ENCODE assay signal across 8 cellular contexts in genomic region chr1:150213170-150214098, GRCh38. TPM values are rescaled to one million over a fixed set of nuclear protein-coding genes. Genes with fewer than 3 reads are reported as not detected.
DNase-seq lines count a peak whose midpoint lies in the region; ATAC-seq and TF ChIP-seq lines count a peak whose summit lies in the region.

No MANE protein-coding gene starts in this region.

- H3K4me1 Mint-ChIP-seq in T-helper 2 cell treated with Interferon-gamma antibody and Interleukin-4, amounts not matched to agents 5 μg/mL and 100 μg/mL, for 36 hours (ENCODE audit: low read depth): peaks cover 14% of the 10 kb centered on the region

- H3K36me3 ChIP-seq in ES-I3 (ENCODE audit: insufficient read depth, low read length): no peaks in the 10 kb centered on the region
- H3K36me3 ChIP-seq in HAP-1 (replicated peaks): no peaks in the 10 kb centered on the region
- no peaks in the 10 kb centered on the region for H3K36me3 ChIP-seq in hepatocyte (replicated peaks; ENCODE audit: insufficient read depth, low read depth)
- no peaks in the 10 kb centered on the region for H3K36me3 ChIP-seq in aorta (ENCODE audit: control insufficient read depth in 1 of 2, insufficient read depth in 2 of 2, low read length in 1 of 2)

- H3K9ac ChIP-seq in ES-I3 (ENCODE audit: low read depth, low read length): peak overlapping the region; percentile 77

- H3K4me2 ChIP-seq in hepatocyte: peak overlapping the region; percentile 77

- no peaks in the 10 kb centered on the region for H3K27me3 Mint-ChIP-seq in T-helper 2 cell treated with Interferon-gamma antibody and Interleukin-4, amounts not matched to agents 5 μg/mL and 100 μg/mL, for 36 hours (ENCODE audit: low read depth)

- no peaks in the 10 kb centered on the region for H3K9me2 ChIP-seq in hepatocyte (replicated peaks; ENCODE audit: insufficient read depth)

- no peaks in the 10 kb centered on the region for H3K79me2 ChIP-seq in hepatocyte

- H2AFZ ChIP-seq in hepatocyte: peak overlapping the region; percentile 82

- WGBS in hepatocyte (ENCODE audit: low lambda C conversion rate, missing lambda C conversion rate): 19% methylated on average over 36 of the region's 38 CpGs
- WGBS in aorta, 2 donors: 13 to 14% methylated on average over 38 of the region's 38 CpGs

- no peaks in the 10 kb centered on the region for H4K20me1 ChIP-seq in hepatocyte (ENCODE audit: insufficient read depth, poor library complexity, severe bottlenecking)

- peak overlapping the region; percentile 87 for H3K4me3 Mint-ChIP-seq in T-helper 2 cell treated with Interferon-gamma antibody and Interleukin-4, amounts not matched to agents 5 μg/mL and 100 μg/mL, for 36 hours

- in situ Hi-C loops in HAP-1 (cut with MboI; ENCODE audit: low sequenced_read_pairs): no loop called here
- in situ Hi-C loops in astrocyte of the cerebellum (cut with HindIII; ENCODE audit: low sequenced_read_pairs): no loop called here

- H3K9me3 Mint-ChIP-seq in T-helper 2 cell treated with Interferon-gamma antibody and Interleukin-4, amounts not matched to agents 5 μg/mL and 100 μg/mL, for 36 hours: no peaks in the 10 kb centered on the region

- intact Hi-C loops in aorta (cut with DNase I): no loop called here

- H3K4me1 ChIP-seq in ES-I3 (ENCODE audit: insufficient read depth, low read length): 0 out of 2 replicates have a peak, but pooled peaks cover 3% of the 10 kb centered on the region
- peaks cover 13% of the 10 kb centered on the region for H3K4me1 ChIP-seq in HAP-1
- H3K4me1 ChIP-seq in hepatocyte (ENCODE audit: insufficient read depth): peaks cover 4% of the 10 kb centered on the region
- H3K4me1 ChIP-seq in aorta (ENCODE audit: control insufficient read depth in 1 of 2, insufficient read depth in 2 of 2, low read length in 2 of 2): no peaks in the 10 kb centered on the region

- H3K4me3 ChIP-seq in HAP-1 (peak overlapping the region; percentile 13; the same call in 1 of the 2 replicates), astrocyte of the cerebellum (ENCODE audit: low read depth, low read length) (peak overlapping the region; percentile 44), hepatocyte (peak overlapping the region; percentile 59), aorta (ENCODE audit: low read length in 2 of 2) (peak overlapping the region; percentile 44 to 59)

- peak; percentile 86 to 94 for DNase-seq in HAP-1 (ENCODE audit: low spot score in 2 of 2)
- DNase-seq in NCI-H1048 (lab: John Stamatoyannopoulos, UW): peak; percentile 80
- DNase-seq in T-helper 2 cell treated with Interferon-gamma antibody and Interleukin-4, amounts not matched to agents 5 μg/mL and 100 μg/mL, for 36 hours (ENCODE audit: low spot score): peak; percentile 91
- DNase-seq in astrocyte of the cerebellum (ENCODE audit: low read depth): peak; percentile 81
- DNase-seq in hepatocyte (ENCODE audit: low spot score): peak; percentile 98
- peak; percentile 84 for DNase-seq in renal cortical epithelial cell (ENCODE audit: low read depth)
- DNase-seq in aorta: peak; percentile 98 to 99

- peak; percentile 99 for ATAC-seq in aorta (ENCODE audit: low FRiP score)

- H3K27ac ChIP-seq in hepatocyte (peak overlapping the region; percentile 74), aorta (ENCODE audit: low read depth in 1 of 2, low read length in 2 of 2) (no peak overlapping the region)

- no peaks in the 10 kb centered on the region for H3K9me3 ChIP-seq in ES-I3 (ENCODE audit: control insufficient read depth, insufficient read depth, low read length)
- H3K9me3 ChIP-seq in HAP-1: peaks cover 2% of the 10 kb centered on the region; the same call in 1 of the 2 replicates
- H3K9me3 ChIP-seq in hepatocyte (ENCODE audit: low read depth): no peaks in the 10 kb centered on the region
- H3K9me3 ChIP-seq in aorta (ENCODE audit: control insufficient read depth, low read length): no peaks in the 10 kb centered on the region

- H3K27ac Mint-ChIP-seq in T-helper 2 cell treated with Interferon-gamma antibody and Interleukin-4, amounts not matched to agents 5 μg/mL and 100 μg/mL, for 36 hours: peak overlapping the region; percentile 95

- H3K27me3 ChIP-seq in HAP-1 (ENCODE audit: low read depth) (no peaks in the 10 kb centered on the region), hepatocyte (no peaks in the 10 kb centered on the region), aorta (ENCODE audit: control insufficient read depth in 1 of 2, insufficient read depth in 2 of 2, low read length in 1 of 2) (no peaks in the 10 kb centered on the region)

- TF ChIP-seq CTCF in astrocyte of the cerebellum (IDR thresholded peaks at IDR 0.05; ENCODE audit: low read depth, low read length, missing control alignments): peak; percentile 49
- peak; percentile 54 for TF ChIP-seq CTCF in hepatocyte (IDR thresholded peaks at IDR 0.05; ENCODE audit: poor library complexity)

- H3K36me3 Mint-ChIP-seq in T-helper 2 cell treated with Interferon-gamma antibody and Interleukin-4, amounts not matched to agents 5 μg/mL and 100 μg/mL, for 36 hours (ENCODE audit: low read depth): peaks cover 4% of the 10 kb centered on the region

RNA-seq across cellular contexts. Expression of gene ANP32E, which starts 22.5 kb away (rescaled TPM):
- total RNA-seq in hepatocyte (18.2 and 26.1 TPM in 2 replicates), renal cortical epithelial cell (23.6 and 28.3 TPM in 2 replicates), aorta (10 to 100 TPM; 32.9 to 37.1 TPM)
- polyA plus RNA-seq in hepatocyte (20.0 and 21.5 TPM in 2 replicates), aorta (10 to 100 TPM; 24.6 to 44.8 TPM)

RNA-seq across cellular contexts. Expression of gene CA14, which starts 44.1 kb away (rescaled TPM):
- total RNA-seq in hepatocyte (2.4 and 4.6 TPM in 2 replicates), renal cortical epithelial cell (not detected in 2 replicates), aorta (not detected)
- polyA plus RNA-seq in hepatocyte (6.0 and 7.3 TPM in 2 replicates), aorta (not detected)

RNA-seq across cellular contexts. Expression of gene APH1A, which starts 55.4 kb away (rescaled TPM):
- total RNA-seq in hepatocyte (145 and 148 TPM in 2 replicates), renal cortical epithelial cell (70.0 and 126 TPM in 2 replicates), aorta (10 to 100 TPM; 69.9 to 82.9 TPM)
- polyA plus RNA-seq in hepatocyte (52.1 and 54.1 TPM in 2 replicates), aorta (10 to 100 TPM; 67.8 to 75.8 TPM)

RNA-seq across cellular contexts. Expression of gene C1orf54, which starts 59.2 kb away (rescaled TPM):
- total RNA-seq in hepatocyte (11.3 and 15.4 TPM in 2 replicates), renal cortical epithelial cell (1.9 and 2.1 TPM in 2 replicates), aorta (10 to 100 TPM; 33.0 to 34.9 TPM)
- polyA plus RNA-seq in hepatocyte (7.2 and 16.5 TPM in 2 replicates), aorta (100 to 1,000 TPM; 102 to 278 TPM)
